ENCODE assay signal across 8 cellular contexts in the genomic region with DNA sequence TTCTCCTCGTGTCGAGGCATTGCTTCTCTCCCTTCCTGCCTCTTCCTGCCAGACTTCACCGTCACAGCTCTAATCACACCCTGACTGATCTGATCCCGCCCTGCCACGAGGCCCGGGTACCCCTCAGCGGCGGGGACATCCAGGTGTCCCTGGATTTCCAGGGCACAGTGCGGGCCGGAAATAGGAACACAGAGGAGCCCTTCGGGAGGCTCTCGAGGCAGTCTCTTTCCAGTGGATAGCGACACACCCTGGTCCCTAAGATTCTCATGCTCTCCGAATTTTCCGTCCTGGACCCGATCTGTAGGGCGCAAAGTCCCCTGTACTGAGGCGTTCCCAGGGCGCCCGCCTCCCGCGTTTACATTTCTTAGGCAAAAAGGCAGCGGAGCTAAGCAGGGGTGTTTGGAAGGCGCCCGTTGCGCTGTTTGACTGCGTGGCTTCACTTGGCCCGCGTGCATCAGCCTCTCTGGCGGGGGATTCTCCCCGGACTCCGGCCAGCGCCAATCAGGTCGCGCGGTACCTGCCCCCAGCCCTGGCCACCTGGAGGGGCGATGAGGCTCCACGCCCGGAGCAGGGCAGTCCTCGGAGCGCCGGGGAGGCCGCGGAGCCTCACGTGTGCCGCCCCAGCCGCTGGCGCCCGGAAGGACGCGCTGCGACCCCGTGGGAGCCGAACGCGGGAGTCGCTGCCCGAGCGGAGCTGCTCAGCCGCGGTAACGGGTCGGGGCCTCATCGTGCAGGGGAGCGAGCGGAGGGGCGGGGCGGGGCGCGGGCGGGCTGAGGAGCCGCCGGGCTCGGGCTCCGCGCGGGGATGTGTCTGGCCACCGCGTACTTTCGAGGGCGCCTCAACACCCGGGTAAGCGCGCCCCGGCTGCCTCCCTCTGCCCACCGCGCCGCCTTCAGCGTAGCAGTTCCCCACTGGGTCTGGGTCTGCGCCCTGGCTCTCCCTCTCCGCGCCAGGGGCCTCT. TPM values are rescaled to one million over a fixed set of nuclear protein-coding genes. Genes with fewer than 3 reads are reported as not detected.
DNase-seq lines count a peak whose midpoint lies in the region; ATAC-seq and TF ChIP-seq lines count a peak whose summit lies in the region.

Gene FAM163A (plus strand): TSS at position 575 of the 962 bp plus-strand sequence. CDS start 69,807 bp downstream, outside the sequence.

- H3K27me3 ChIP-seq in left ventricle myocardium inferior (ENCODE audit: low read depth): peaks cover 86% of the 10 kb centered on the region
- peaks cover 48 to 56% (median 55%) of the 10 kb centered on the region in 3 donors for H3K27me3 ChIP-seq in skeletal muscle tissue (ENCODE audit: control insufficient read depth in 3 of 3, insufficient read depth in 3 of 3, low read length in 3 of 3)

- TF ChIP-seq CTCF in left ventricle myocardium inferior (IDR thresholded peaks at IDR 0.05; ENCODE audit: borderline replicate concordance): no peak

- no peaks in the 10 kb centered on the region for H3K9me3 ChIP-seq in SK-N-MC (ENCODE audit: low read depth, low read length)
- H3K9me3 ChIP-seq in left ventricle myocardium inferior (replicated peaks): no peaks in the 10 kb centered on the region
- no peaks in the 10 kb centered on the region for H3K9me3 ChIP-seq in skeletal muscle tissue (ENCODE audit: control insufficient read depth in 3 of 3, low read length in 3 of 3)

- H3K9ac ChIP-seq in SK-N-MC (ENCODE audit: insufficient read length) (no peak within 1 kb of the TSS), skeletal muscle tissue (ENCODE audit: low read depth in 1 of 3, low read length in 3 of 3) (peak within 1 kb of the TSS in 1 of 3 donors; percentile 25)

- H3K36me3 ChIP-seq in SK-N-MC (ENCODE audit: insufficient read depth, low read length) (no peaks in the 10 kb centered on the region), left ventricle myocardium inferior (no peaks in the 10 kb centered on the region), skeletal muscle tissue (ENCODE audit: control insufficient read depth in 3 of 3, insufficient read depth in 3 of 3, low read length in 3 of 3) (no peaks in the 10 kb centered on the region)

- DNase-seq in SK-N-MC (ENCODE audit: low read depth, low spot score): no peak
- no peak for DNase-seq in left ventricle myocardium inferior
- DNase-seq in NCI-H2107 (lab: John Stamatoyannopoulos, UW): no peak
- no peak for DNase-seq in A172 (ENCODE audit: low spot score)
- DNase-seq in RPMI8226: no peak
- no peak for DNase-seq in activated gamma-delta T cell (lab: John Stamatoyannopoulos, UW)

- peak; percentile 44 for ATAC-seq in HG03432 (IDR thresholded peaks at IDR 0.05; ENCODE audit: unreplicated experiment)

- H3K27ac ChIP-seq in SK-N-MC (no peak within 1 kb of the TSS), left ventricle myocardium inferior (replicated peaks) (no peak within 1 kb of the TSS), skeletal muscle tissue (ENCODE audit: low read depth, low read length) (no peak within 1 kb of the TSS)

- intact Hi-C loops in left ventricle myocardium inferior (cut with micrococcal nuclease): no loop called here

- H3K4me3 ChIP-seq in SK-N-MC (peak within 1 kb of the TSS; percentile 33; the same call in 1 of the 2 replicates), left ventricle myocardium inferior (peak within 1 kb of the TSS; percentile 66), skeletal muscle tissue (ENCODE audit: low read length in 3 of 3) (peak within 1 kb of the TSS in 2 of 3 donors; percentile 7 to 23)

- H3K4me1 ChIP-seq in left ventricle myocardium inferior: peaks cover 22% of the 10 kb centered on the region
- H3K4me1 ChIP-seq in skeletal muscle tissue (ENCODE audit: control insufficient read depth in 3 of 3, insufficient read depth in 3 of 3, low read length in 3 of 3): peaks cover 0 to 8% (median 8%) of the 10 kb centered on the region in 3 donors

RNA-seq across cellular contexts. Expression of gene FAM163A, which starts in this region (rescaled TPM):
- total RNA-seq in left ventricle myocardium inferior (0.16 TPM), skeletal muscle tissue (under 0.01 TPM)
- total RNA-seq in A172 (2014; rRNA removed; shearing (Covaris generic)): 0.10 and 0.24 TPM in 2 replicates

Comparison
In these comparisons a context has a peak if more than half of its experiments do, and no peak if none do; other contexts are left out.
1. H3K4me3 ChIP-seq: peak in every context shown above with its lines; median percentile 66 in left ventricle myocardium inferior; 33 in SK-N-MC; 15 in skeletal muscle tissue.